ENCODE assay signal across 1 cellular context in genomic region chr12:47801904-47802246, GRCh38.
TF ChIP-seq lines count a peak whose summit lies in the region.

No MANE protein-coding gene starts in this region.

TF ChIP-seq in GM23338, 12 proteins besides CTCF, POLR2A, EP300 and RAD21 (continued from another document):
- TF ChIP-seq, protein P1, sequence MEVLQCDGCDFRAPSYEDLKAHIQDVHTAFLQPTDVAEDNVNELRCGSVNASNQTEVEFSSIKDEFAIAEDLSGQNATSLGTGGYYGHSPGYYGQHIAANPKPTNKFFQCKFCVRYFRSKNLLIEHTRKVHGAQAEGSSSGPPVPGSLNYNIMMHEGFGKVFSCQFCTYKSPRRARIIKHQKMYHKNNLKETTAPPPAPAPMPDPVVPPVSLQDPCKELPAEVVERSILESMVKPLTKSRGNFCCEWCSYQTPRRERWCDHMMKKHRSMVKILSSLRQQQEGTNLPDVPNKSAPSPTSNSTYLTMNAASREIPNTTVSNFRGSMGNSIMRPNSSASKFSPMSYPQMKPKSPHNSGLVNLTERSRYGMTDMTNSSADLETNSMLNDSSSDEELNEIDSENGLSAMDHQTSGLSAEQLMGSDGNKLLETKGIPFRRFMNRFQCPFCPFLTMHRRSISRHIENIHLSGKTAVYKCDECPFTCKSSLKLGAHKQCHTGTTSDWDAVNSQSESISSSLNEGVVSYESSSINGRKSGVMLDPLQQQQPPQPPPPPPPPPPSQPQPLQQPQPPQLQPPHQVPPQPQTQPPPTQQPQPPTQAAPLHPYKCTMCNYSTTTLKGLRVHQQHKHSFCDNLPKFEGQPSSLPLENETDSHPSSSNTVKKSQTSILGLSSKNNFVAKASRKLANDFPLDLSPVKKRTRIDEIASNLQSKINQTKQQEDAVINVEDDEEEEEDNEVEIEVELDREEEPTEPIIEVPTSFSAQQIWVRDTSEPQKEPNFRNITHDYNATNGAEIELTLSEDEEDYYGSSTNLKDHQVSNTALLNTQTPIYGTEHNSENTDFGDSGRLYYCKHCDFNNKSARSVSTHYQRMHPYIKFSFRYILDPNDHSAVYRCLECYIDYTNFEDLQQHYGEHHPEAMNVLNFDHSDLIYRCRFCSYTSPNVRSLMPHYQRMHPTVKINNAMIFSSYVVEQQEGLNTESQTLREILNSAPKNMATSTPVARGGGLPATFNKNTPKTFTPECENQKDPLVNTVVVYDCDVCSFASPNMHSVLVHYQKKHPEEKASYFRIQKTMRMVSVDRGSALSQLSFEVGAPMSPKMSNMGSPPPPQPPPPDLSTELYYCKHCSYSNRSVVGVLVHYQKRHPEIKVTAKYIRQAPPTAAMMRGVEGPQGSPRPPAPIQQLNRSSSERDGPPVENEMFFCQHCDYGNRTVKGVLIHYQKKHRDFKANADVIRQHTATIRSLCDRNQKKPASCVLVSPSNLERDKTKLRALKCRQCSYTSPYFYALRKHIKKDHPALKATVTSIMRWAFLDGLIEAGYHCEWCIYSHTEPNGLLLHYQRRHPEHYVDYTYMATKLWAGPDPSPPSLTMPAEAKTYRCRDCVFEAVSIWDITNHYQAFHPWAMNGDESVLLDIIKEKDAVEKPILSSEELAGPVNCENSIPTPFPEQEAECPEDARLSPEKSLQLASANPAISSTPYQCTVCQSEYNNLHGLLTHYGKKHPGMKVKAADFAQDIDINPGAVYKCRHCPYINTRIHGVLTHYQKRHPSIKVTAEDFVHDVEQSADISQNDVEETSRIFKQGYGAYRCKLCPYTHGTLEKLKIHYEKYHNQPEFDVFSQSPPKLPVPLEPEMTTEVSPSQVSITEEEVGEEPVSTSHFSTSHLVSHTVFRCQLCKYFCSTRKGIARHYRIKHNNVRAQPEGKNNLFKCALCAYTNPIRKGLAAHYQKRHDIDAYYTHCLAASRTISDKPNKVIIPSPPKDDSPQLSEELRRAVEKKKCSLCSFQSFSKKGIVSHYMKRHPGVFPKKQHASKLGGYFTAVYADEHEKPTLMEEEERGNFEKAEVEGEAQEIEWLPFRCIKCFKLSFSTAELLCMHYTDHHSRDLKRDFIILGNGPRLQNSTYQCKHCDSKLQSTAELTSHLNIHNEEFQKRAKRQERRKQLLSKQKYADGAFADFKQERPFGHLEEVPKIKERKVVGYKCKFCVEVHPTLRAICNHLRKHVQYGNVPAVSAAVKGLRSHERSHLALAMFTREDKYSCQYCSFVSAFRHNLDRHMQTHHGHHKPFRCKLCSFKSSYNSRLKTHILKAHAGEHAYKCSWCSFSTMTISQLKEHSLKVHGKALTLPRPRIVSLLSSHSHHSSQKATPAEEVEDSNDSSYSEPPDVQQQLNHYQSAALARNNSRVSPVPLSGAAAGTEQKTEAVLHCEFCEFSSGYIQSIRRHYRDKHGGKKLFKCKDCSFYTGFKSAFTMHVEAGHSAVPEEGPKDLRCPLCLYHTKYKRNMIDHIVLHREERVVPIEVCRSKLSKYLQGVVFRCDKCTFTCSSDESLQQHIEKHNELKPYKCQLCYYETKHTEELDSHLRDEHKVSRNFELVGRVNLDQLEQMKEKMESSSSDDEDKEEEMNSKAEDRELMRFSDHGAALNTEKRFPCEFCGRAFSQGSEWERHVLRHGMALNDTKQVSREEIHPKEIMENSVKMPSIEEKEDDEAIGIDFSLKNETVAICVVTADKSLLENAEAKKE (CRISPR knock-in tag; IDR thresholded peaks at IDR 0.05): no peak
- TF ChIP-seq JUNB (IDR thresholded peaks at IDR 0.05; ENCODE audit: unreplicated experiment) (no peak), ZNF331 (CRISPR knock-in tag; IDR thresholded peaks at IDR 0.05; ENCODE audit: low read depth) (no peak), ZNF114 (CRISPR knock-in tag; IDR thresholded peaks at IDR 0.05) (no peak), STAT1 (IDR thresholded peaks at IDR 0.05; ENCODE audit: unreplicated experiment) (no peak)
